Comparison of ENCODE assay signal across 8 cellular contexts in the genomic region with DNA sequence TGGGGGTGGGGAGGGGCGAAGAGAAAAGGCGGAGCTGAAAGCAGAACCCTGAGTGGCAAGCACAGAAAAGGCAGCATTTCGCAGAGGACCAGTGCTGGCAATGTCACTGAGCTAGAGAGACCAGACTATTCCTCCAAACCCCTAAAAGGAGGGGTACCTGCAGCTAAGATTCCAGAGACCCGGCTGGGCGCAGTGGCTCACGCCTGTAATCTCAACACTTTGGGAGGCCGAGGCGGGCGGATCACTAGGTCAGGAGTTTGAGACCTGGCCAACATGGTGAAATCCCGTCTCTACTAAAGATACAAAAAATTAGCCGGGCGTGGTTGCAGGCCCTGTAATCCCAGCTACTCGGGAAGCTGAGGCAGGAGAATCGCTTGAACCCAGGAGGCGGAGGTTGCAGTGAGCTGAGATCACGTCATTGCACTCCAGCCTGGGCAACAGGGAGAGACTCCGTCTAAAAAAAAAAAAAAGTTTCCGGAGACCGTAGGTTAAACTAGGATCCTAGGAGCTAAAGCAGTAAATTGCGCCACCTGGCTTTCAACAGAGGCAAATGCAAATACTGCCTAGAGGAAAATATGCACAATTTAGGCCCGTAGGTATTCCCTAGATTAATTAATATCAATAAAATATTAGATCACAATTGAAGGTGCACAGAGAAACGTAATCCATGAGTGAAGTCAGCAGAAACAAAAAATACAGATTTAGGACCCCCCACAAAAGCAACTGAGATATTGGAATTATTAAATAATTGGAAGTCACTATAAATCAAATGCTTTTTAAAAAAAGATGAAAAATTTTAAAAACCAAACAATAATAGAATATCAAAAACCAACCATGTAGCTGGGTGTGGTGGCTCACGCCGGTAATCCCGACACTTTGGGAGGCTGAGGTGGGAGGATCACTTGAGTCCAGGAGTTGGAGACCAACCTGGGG. TPM values are rescaled to one million over a fixed set of nuclear protein-coding genes. Genes with fewer than 3 reads are reported as not detected.
DNase-seq lines count a peak whose midpoint lies in the region; ATAC-seq, FAIRE-seq and TF ChIP-seq lines count a peak whose summit lies in the region.

No MANE protein-coding gene starts in this region.

- DNase-seq in EL (peak; percentile 76), LHCN-M2 (ENCODE audit: low read depth) (peak; percentile 66), OCI-LY7 (ENCODE audit: low spot score) (peak; percentile 90), frontal cortex (ENCODE audit: low spot score in 2 of 2) (peak; percentile 65 to 71), pancreas (peak in 4 of 6 donors; percentile 51 to 65 (median 58))
- DNase-seq in activated T-helper 2 cell treated with anti-CD3 and anti-CD28 coated beads, Interferon-gamma antibody, Interleukin-2, Interleukin-4, amounts not matched to agents 10 μg/mL and 5 μg/mL and 100 μg/mL, durations not matched to agents 14 hours and 24 hours and 36 hours (ENCODE audit: low spot score): peak; percentile 31

- H3K4me3 ChIP-seq in OCI-LY7 (ENCODE audit: low read depth, low read length, poor library complexity, severe bottlenecking) (peak overlapping the region; percentile 61), pancreas (peak overlapping the region in 2 of 4 donors; percentile 26 to 38)

- peak overlapping the region; percentile 5 for H3K27ac Mint-ChIP-seq in activated T-helper 2 cell treated with anti-CD3 and anti-CD28 coated beads, Interferon-gamma antibody, Interleukin-2, Interleukin-4, amounts not matched to agents 10 μg/mL and 5 μg/mL and 100 μg/mL, durations not matched to agents 14 hours and 24 hours and 36 hours

- no peak for FAIRE-seq in frontal cortex (lab: Jason Lieb, UNC)
- FAIRE-seq in pancreas (lab: Jason Lieb, UNC): no peak

- POLR2A ChIA-PET in OCI-LY7 (lab: Charles Lee): interaction anchor here (0.6 to 3.5 kb wide), 10 partner anchors 11 to 215 kb away, joined by 3 to 46 read pairs (median 4); no protein-coding TSS in a partner anchor

- H3K36me3 ChIP-seq in OCI-LY7 (ENCODE audit: insufficient read depth, low read length) (no peaks in the 10 kb centered on the region), pancreas (no peaks in the 10 kb centered on the region)

- intact Hi-C loops in OCI-LY7 (cut with micrococcal nuclease; ENCODE audit: unreplicated experiment) (loop anchor here (1.0 to 5.0 kb wide), 4 partner anchors 53 to 205 kb away; no protein-coding TSS in a partner anchor), pancreas (cut with DNase I) (no loop called here)
- intact Hi-C loops in activated T-helper 2 cell treated with anti-CD3 and anti-CD28 coated beads, Interferon-gamma antibody, Interleukin-2, Interleukin-4, amounts not matched to agents 10 μg/mL and 5 μg/mL and 100 μg/mL, durations not matched to agents 14 hours and 24 hours and 36 hours (cut with micrococcal nuclease): loop anchor here (1.0 to 5.0 kb wide), 4 partner anchors 23 to 205 kb away; a partner anchor contains a TSS

- H3K9me2 ChIP-seq in OCI-LY7 (ENCODE audit: insufficient read depth, low read length): no peaks in the 10 kb centered on the region

- peak overlapping the region; percentile 91 for H2AFZ ChIP-seq in OCI-LY7 (ENCODE audit: low read length)

- H3K9me3 ChIP-seq in OCI-LY7 (ENCODE audit: low read length) (no peaks in the 10 kb centered on the region), pancreas (no peaks in the 10 kb centered on the region)

- BruUV-seq in OCI-LY7 (replicated peaks; lab: Mats Ljungman, UMichigan): no TSS peak

- H3K4me3 Mint-ChIP-seq in activated T-helper 2 cell treated with anti-CD3 and anti-CD28 coated beads, Interferon-gamma antibody, Interleukin-2, Interleukin-4, amounts not matched to agents 10 μg/mL and 5 μg/mL and 100 μg/mL, durations not matched to agents 14 hours and 24 hours and 36 hours (ENCODE audit: low read depth): peak overlapping the region; percentile 64

- peaks cover 14% of the 10 kb centered on the region for H3K4me1 ChIP-seq in OCI-LY7 (ENCODE audit: insufficient read depth, low read length, poor library complexity, severe bottlenecking)
- peaks cover 0 to 11% (median 8%) of the 10 kb centered on the region in 3 donors for H3K4me1 ChIP-seq in pancreas

- WGBS in pancreas, 2 donors: 12 to 15% methylated on average over 25 of the region's 25 CpGs

- H3K4me2 ChIP-seq in OCI-LY7 (ENCODE audit: low read length): peak overlapping the region; percentile 81

- CTCF ChIA-PET in OCI-LY7 (lab: Charles Lee; ENCODE audit: unreplicated experiment): interaction anchor here (0.6 to 1.8 kb wide), 11 partner anchors 11 to 287 kb away, joined by 3 to 18 read pairs (median 3); a partner anchor contains a TSS

- no peaks in the 10 kb centered on the region for H3K79me2 ChIP-seq in OCI-LY7 (ENCODE audit: insufficient read depth, low read depth, low read length)

- peak; percentile 79 to 92 (median 86) for ATAC-seq in pancreas
- ATAC-seq in GM21528 (IDR thresholded peaks at IDR 0.05; ENCODE audit: low FRiP score, unreplicated experiment): no peak
- ATAC-seq in GM18498 (IDR thresholded peaks at IDR 0.05; ENCODE audit: unreplicated experiment): no peak

- H3K27me3 ChIP-seq in pancreas: peaks cover 0 to 7% (median 3%) of the 10 kb centered on the region in 4 donors

- H3K27ac ChIP-seq in OCI-LY7 (ENCODE audit: low read depth, low read length, poor library complexity, severe bottlenecking): peak overlapping the region; percentile 43
- H3K27ac ChIP-seq in pancreas: no peak overlapping the region

- peaks cover 23% of the 10 kb centered on the region for H3K27me3 Mint-ChIP-seq in activated T-helper 2 cell treated with anti-CD3 and anti-CD28 coated beads, Interferon-gamma antibody, Interleukin-2, Interleukin-4, amounts not matched to agents 10 μg/mL and 5 μg/mL and 100 μg/mL, durations not matched to agents 14 hours and 24 hours and 36 hours (ENCODE audit: low read depth)

- no peaks in the 10 kb centered on the region for H3K9me3 Mint-ChIP-seq in activated T-helper 2 cell treated with anti-CD3 and anti-CD28 coated beads, Interferon-gamma antibody, Interleukin-2, Interleukin-4, amounts not matched to agents 10 μg/mL and 5 μg/mL and 100 μg/mL, durations not matched to agents 14 hours and 24 hours and 36 hours

- TF ChIP-seq CTCF in OCI-LY7 (conservative IDR thresholded peaks at IDR 0.05; ENCODE audit: low read length) (peak; percentile 92), pancreas (IDR thresholded peaks at IDR 0.05) (peak; percentile 63 to 75 (median 72))

- H3K4me1 Mint-ChIP-seq in activated T-helper 2 cell treated with anti-CD3 and anti-CD28 coated beads, Interferon-gamma antibody, Interleukin-2, Interleukin-4, amounts not matched to agents 10 μg/mL and 5 μg/mL and 100 μg/mL, durations not matched to agents 14 hours and 24 hours and 36 hours (ENCODE audit: low read depth): peaks cover 5% of the 10 kb centered on the region

- no peaks in the 10 kb centered on the region for H4K20me1 ChIP-seq in OCI-LY7 (ENCODE audit: insufficient read depth, low read length)

- no peaks in the 10 kb centered on the region for H3K36me3 Mint-ChIP-seq in activated T-helper 2 cell treated with anti-CD3 and anti-CD28 coated beads, Interferon-gamma antibody, Interleukin-2, Interleukin-4, amounts not matched to agents 10 μg/mL and 5 μg/mL and 100 μg/mL, durations not matched to agents 14 hours and 24 hours and 36 hours (ENCODE audit: low read depth)

RNA-seq across cellular contexts. Expression of a gene that starts 4.9 kb away (rescaled TPM):
- total RNA-seq in LHCN-M2 (2014; rRNA removed): 1.2 and 2.2 TPM in 2 replicates
- polyA plus RNA-seq in LHCN-M2 (2012): 0.62 TPM
- 5.9 and 6.4 TPM in 2 replicates for total RNA-seq in OCI-LY7 (2014; rRNA removed; shearing (Covaris generic))
- total RNA-seq in OCI-LY7 (2022): 7.2 and 8.5 TPM in 2 replicates
- total RNA-seq in activated T-helper 2 cell treated with anti-CD3 and anti-CD28 coated beads, Interferon-gamma antibody, Interleukin-2, Interleukin-4, amounts not matched to agents 10 μg/mL and 5 μg/mL and 100 μg/mL, durations not matched to agents 14 hours and 24 hours and 36 hours: 0.94 and 1.3 TPM in 2 replicates
- 1.2 TPM for total RNA-seq in frontal cortex
- 1 to 10 TPM in 1 of 6 donors, under 1 TPM in 5; 0.51 to 1.0 (median 0.76) TPM for total RNA-seq in pancreas
- 1 to 10 TPM; 2.7 to 4.6 TPM for polyA plus RNA-seq in pancreas

RNA-seq across cellular contexts. Expression of a gene that starts 19.5 kb away (rescaled TPM):
- total RNA-seq in LHCN-M2 (2014; rRNA removed): 81.4 and 113 TPM in 2 replicates
- polyA plus RNA-seq in LHCN-M2 (2012): 147 TPM
- total RNA-seq in OCI-LY7 (2014; rRNA removed; shearing (Covaris generic)): 54.1 and 63.9 TPM in 2 replicates
- total RNA-seq in OCI-LY7 (2022): 98.0 and 109 TPM in 2 replicates
- 80.4 and 82.6 TPM in 2 replicates for total RNA-seq in activated T-helper 2 cell treated with anti-CD3 and anti-CD28 coated beads, Interferon-gamma antibody, Interleukin-2, Interleukin-4, amounts not matched to agents 10 μg/mL and 5 μg/mL and 100 μg/mL, durations not matched to agents 14 hours and 24 hours and 36 hours
- 41.6 TPM for total RNA-seq in frontal cortex
- total RNA-seq in pancreas: 10 to 100 TPM; 24.8 to 38.0 (median 32.0) TPM
- 10 to 100 TPM; 57.3 to 71.8 TPM for polyA plus RNA-seq in pancreas

RNA-seq across cellular contexts. Expression of a gene that starts 21.1 kb away (rescaled TPM):
- total RNA-seq in LHCN-M2 (2014; rRNA removed): 0.11 TPM in 1 of 2 replicates, not detected in the other
- polyA plus RNA-seq in LHCN-M2 (2012): 1.4 TPM
- total RNA-seq in OCI-LY7 (2014; rRNA removed; shearing (Covaris generic)): 2.1 and 6.4 TPM in 2 replicates
- 13.6 and 18.8 TPM in 2 replicates for total RNA-seq in OCI-LY7 (2022)
- 0.21 and 0.25 TPM in 2 replicates for total RNA-seq in activated T-helper 2 cell treated with anti-CD3 and anti-CD28 coated beads, Interferon-gamma antibody, Interleukin-2, Interleukin-4, amounts not matched to agents 10 μg/mL and 5 μg/mL and 100 μg/mL, durations not matched to agents 14 hours and 24 hours and 36 hours
- total RNA-seq in frontal cortex: not detected
- total RNA-seq in pancreas: 1 to 10 TPM in 1 of 6 donors, under 1 TPM in 5; 0.08 to 1.1 (median 0.33) TPM
- under 1 TPM; 0.27 to 0.31 TPM for polyA plus RNA-seq in pancreas

RNA-seq across cellular contexts. Expression of a gene that starts 28.1 kb away (rescaled TPM):
- total RNA-seq in LHCN-M2 (2014; rRNA removed) (not detected in 2 replicates), OCI-LY7 (2022) (18.1 and 18.2 TPM in 2 replicates), frontal cortex (not detected), pancreas (under 1 TPM in 1 of 6 donors, not detected in 5; 0.06 TPM)
- polyA plus RNA-seq in LHCN-M2 (2012): not detected
- total RNA-seq in OCI-LY7 (2014; rRNA removed; shearing (Covaris generic)): 2.7 and 4.7 TPM in 2 replicates
- not detected in 2 replicates for total RNA-seq in activated T-helper 2 cell treated with anti-CD3 and anti-CD28 coated beads, Interferon-gamma antibody, Interleukin-2, Interleukin-4, amounts not matched to agents 10 μg/mL and 5 μg/mL and 100 μg/mL, durations not matched to agents 14 hours and 24 hours and 36 hours
- polyA plus RNA-seq in pancreas: under 1 TPM in 1 of 2 donors, not detected in 1; 0.34 TPM

RNA-seq across cellular contexts. Expression of a gene that starts 40.5 kb away (rescaled TPM):
- total RNA-seq in LHCN-M2 (2014; rRNA removed) (0.63 TPM in 1 of 2 replicates, not detected in the other), OCI-LY7 (2022) (61.0 and 71.6 TPM in 2 replicates), frontal cortex (0.82 TPM), pancreas (under 1 TPM in 1 of 6 donors, not detected in 5; 0.12 TPM)
- polyA plus RNA-seq in LHCN-M2 (2012): 0.27 TPM
- 14.0 and 23.3 TPM in 2 replicates for total RNA-seq in OCI-LY7 (2014; rRNA removed; shearing (Covaris generic))
- total RNA-seq in activated T-helper 2 cell treated with anti-CD3 and anti-CD28 coated beads, Interferon-gamma antibody, Interleukin-2, Interleukin-4, amounts not matched to agents 10 μg/mL and 5 μg/mL and 100 μg/mL, durations not matched to agents 14 hours and 24 hours and 36 hours: 1.7 and 1.9 TPM in 2 replicates
- under 1 TPM in 1 of 2 donors, not detected in 1; 0.15 TPM for polyA plus RNA-seq in pancreas

Comparison
In these comparisons a context has a peak if more than half of its experiments do, and no peak if none do; other contexts are left out.
1. DNase-seq: peak in every context shown above with its lines; median percentile 90 in OCI-LY7; 76 in EL; 68 in frontal cortex; 66 in LHCN-M2; 58 in pancreas; 31 in activated T-helper 2 cell treated with anti-CD3 and anti-CD28 coated beads, Interferon-gamma antibody, Interleukin-2, Interleukin-4, amounts not matched to agents 10 μg/mL and 5 μg/mL and 100 μg/mL, durations not matched to agents 14 hours and 24 hours and 36 hours.
2. ATAC-seq: peak in pancreas (4 of 4); none in GM21528 (single experiment) and GM18498 (single experiment).
3. intact Hi-C loops: an anchor here in OCI-LY7 (1.0 to 5.0 kb wide) and activated T-helper 2 cell treated with anti-CD3 and anti-CD28 coated beads, Interferon-gamma antibody, Interleukin-2, Interleukin-4, amounts not matched to agents 10 μg/mL and 5 μg/mL and 100 μg/mL, durations not matched to agents 14 hours and 24 hours and 36 hours (1.0 to 5.0 kb wide); none called in pancreas.